ENCODE assay signal across 15 cellular contexts in the genomic region with DNA sequence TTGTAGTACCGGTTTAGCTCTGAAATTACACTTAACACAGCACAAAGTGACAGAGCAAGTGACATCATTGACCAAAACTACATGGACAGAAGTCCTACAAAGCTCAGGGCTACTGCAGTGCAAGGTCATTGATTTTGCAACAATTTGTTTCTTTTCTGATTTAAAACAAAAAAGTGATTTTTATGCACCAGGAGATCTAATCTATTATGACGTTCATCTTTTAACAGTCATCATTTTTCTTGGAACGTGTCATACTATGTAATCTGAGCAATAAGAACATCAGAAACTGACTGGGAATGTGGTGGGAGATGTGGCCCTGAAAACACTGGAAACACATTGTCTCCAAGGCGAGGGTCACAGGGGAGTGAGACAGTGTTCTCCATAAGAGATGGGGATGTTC. TPM values are rescaled to one million over a fixed set of nuclear protein-coding genes. Genes with fewer than 3 reads are reported as not detected.
DNase-seq lines count a peak whose midpoint lies in the region; ATAC-seq, FAIRE-seq and TF ChIP-seq lines count a peak whose summit lies in the region.
"Had no signal": no experiment of that assay in that cellular context is flagged by ENCODE, and none has a peak within 500 bp of the region (broad histone marks: within the 10 kb centered on the region; RNA-seq: fewer than 3 reads in every experiment).

No MANE protein-coding gene starts in this region.

- H3K27me3 ChIP-seq in ACC112 (ENCODE audit: insufficient read depth, low read length): no peaks in the 10 kb centered on the region
- H3K27me3 ChIP-seq in HepG2 (ENCODE audit: control insufficient read depth in 1 of 2, insufficient read depth in 2 of 2, low read length in 2 of 2): no peaks in the 10 kb centered on the region
- H3K27me3 ChIP-seq in Karpas-422 (ENCODE audit: low read length): no peaks in the 10 kb centered on the region

- WGBS in HepG2 (ENCODE audit: low lambda C conversion rate): 4% methylated on average over 4 of the region's 4 CpGs

- no peak for TF ChIP-seq POLR2A in HepG2 (IDR thresholded peaks at IDR 0.05; ENCODE audit: insufficient read depth in 1 of 2, low read depth in 2 of 2, low read length in 2 of 2)

- H3K4me3 ChIP-seq in ACC112 (ENCODE audit: low read depth, low read length) (no peak overlapping the region), choroid plexus epithelial cell (ENCODE audit: low read depth, low read length) (no peak overlapping the region), HepG2 (replicated peaks in 1 of 3; ENCODE audit: insufficient read depth in 1 of 3, low read depth in 2 of 3, low read length in 3 of 3) (no peak overlapping the region), Karpas-422 (ENCODE audit: low read length) (no peak overlapping the region)
- H3K4me3 ChIP-seq: GM12878 had no signal

- TF ChIP-seq CTCF in choroid plexus epithelial cell (conservative IDR thresholded peaks at IDR 0.05; ENCODE audit: low read depth, low read length) (no peak), HepG2 (CRISPR knock-in tag; IDR thresholded peaks at IDR 0.05) (no peak)

- H3K9me3 ChIP-seq in HepG2 (ENCODE audit: low read length) (no peaks in the 10 kb centered on the region), Karpas-422 (ENCODE audit: low read length) (no peaks in the 10 kb centered on the region)
- H3K9me3 ChIP-seq: Caco-2 had no signal

- H3K4me2 ChIP-seq in HepG2 (ENCODE audit: low read depth, low read length) (no peak overlapping the region), Karpas-422 (ENCODE audit: low read depth, low read length, poor library complexity, severe bottlenecking) (no peak overlapping the region)

- H4K20me1 ChIP-seq in HepG2 (ENCODE audit: insufficient read depth, low read length) (no peaks in the 10 kb centered on the region), Karpas-422 (ENCODE audit: insufficient read depth, low read depth, low read length) (no peaks in the 10 kb centered on the region)

- H3K79me2 ChIP-seq in ACC112 (ENCODE audit: control insufficient read depth, insufficient read depth, low read length, unreplicated experiment): no peaks in the 10 kb centered on the region
- H3K79me2 ChIP-seq in HepG2 (ENCODE audit: insufficient read depth, low read length): no peaks in the 10 kb centered on the region
- no peaks in the 10 kb centered on the region for H3K79me2 ChIP-seq in Karpas-422 (ENCODE audit: low read length)

- no peaks in the 10 kb centered on the region for H3K36me3 ChIP-seq in ACC112 (ENCODE audit: insufficient read depth, low read length)
- no peaks in the 10 kb centered on the region for H3K36me3 ChIP-seq in HepG2 (replicated peaks in 1 of 2; ENCODE audit: control insufficient read depth in 1 of 2, insufficient read depth in 2 of 2, low read length in 2 of 2)
- no peaks in the 10 kb centered on the region for H3K36me3 ChIP-seq in Karpas-422 (ENCODE audit: insufficient read depth, low read length)

- TF ChIP-seq EP300 in HepG2 (IDR thresholded peaks at IDR 0.05; ENCODE audit: low read depth in 2 of 2, low read length in 2 of 2) (no peak), HepG2 (CRISPR knock-in tag; IDR thresholded peaks at IDR 0.05; ENCODE audit: borderline replicate concordance) (no peak)

- POLR2A ChIA-PET in HepG2 (lab: Yijun Ruan, JAX): interaction anchor here (1.5 kb wide), 1 partner anchor 17 kb away, joined by 5 read pairs; the partner anchor contains the start of gene ZFAND5

- intact Hi-C loops in HepG2 (cut with micrococcal nuclease; ENCODE audit: unreplicated experiment): no loop called here

- H3K27ac ChIP-seq in ACC112 (ENCODE audit: low read depth, low read length) (peak overlapping the region; percentile 36; the same call in 1 of the 2 replicates), HepG2 (ENCODE audit: extremely low read length, insufficient read depth, low read length) (no peak overlapping the region), Karpas-422 (ENCODE audit: low read length) (no peak overlapping the region)
- H3K27ac ChIP-seq: RWPE1 had no signal

- TF ChIP-seq RAD21 in HepG2 (CRISPR knock-in tag; IDR thresholded peaks at IDR 0.05): no peak

- H3K4me1 ChIP-seq in ACC112 (ENCODE audit: control insufficient read depth, insufficient read depth, low read length, unreplicated experiment): peaks cover 18% of the 10 kb centered on the region
- H3K4me1 ChIP-seq in HepG2 (ENCODE audit: insufficient read depth, low read length): peaks cover 12% of the 10 kb centered on the region; the same call in 1 of the 2 replicates
- H3K4me1 ChIP-seq in Karpas-422 (ENCODE audit: low read length): no peaks in the 10 kb centered on the region
- H3K4me1 ChIP-seq: Caco-2 had no signal

- H3K9ac ChIP-seq in HepG2 (ENCODE audit: insufficient read depth, low read depth, low read length) (no peak overlapping the region), Karpas-422 (ENCODE audit: low read length) (no peak overlapping the region)

- no peak for FAIRE-seq in HepG2 (lab: Jason Lieb, UNC)
- FAIRE-seq: GM12878, H1 had no signal

- DNase-seq in LHCN-M2 (ENCODE audit: low read depth) (peak; percentile 29), choroid plexus epithelial cell (ENCODE audit: low read depth) (peak; percentile 34), HepG2 (ENCODE audit: low spot score) (no peak), NCI-H2196 treated with DMSO at 0.1 percent for 48 hours (lab: John Stamatoyannopoulos, UW; ENCODE audit: unreplicated experiment) (no peak), NCI-H187 treated with DMSO at 0.1 percent for 48 hours (lab: John Stamatoyannopoulos, UW) (no peak), Karpas-422 (no peak)
- DNase-seq: Caco-2, NCI-H1436 treated with DMSO at 0.1 percent for 48 hours, NCI-H226, NCI-H526 treated with DMSO at 0.1 percent for 48 hours had no signal

- CTCF ChIA-PET in HepG2 (lab: Yijun Ruan, JAX; ENCODE audit: low intra/inter-chr PET ratio, low total read pairs): no interaction called here

- BruUV-seq in HepG2 (replicated peaks; lab: Mats Ljungman, UMichigan): no TSS peak

- in situ Hi-C loops in HepG2 (cut with HindIII; ENCODE audit: extremely low pct_ligation_motif_present, low pct_unique_long_range_greater_than_20kb): no loop called here

- no peaks in the 10 kb centered on the region for H3K9me2 ChIP-seq in Karpas-422 (replicated peaks; ENCODE audit: insufficient read depth, low read length)

- ATAC-seq in HepG2: no peak
- ATAC-seq in HG02870 (IDR thresholded peaks at IDR 0.05; ENCODE audit: unreplicated experiment): no peak
- ATAC-seq: GM12878 had no signal

- H2AFZ ChIP-seq in ACC112 (ENCODE audit: low read length, unreplicated experiment): no peak overlapping the region
- H2AFZ ChIP-seq in HepG2 (ENCODE audit: low read length): no peak overlapping the region
- H2AFZ ChIP-seq in Karpas-422 (ENCODE audit: low read length): no peak overlapping the region

TF ChIP-seq in HepG2, 621 proteins besides CTCF, POLR2A, EP300 and RAD21:
- TF ChIP-seq FOXC1 (CRISPR knock-in tag; IDR thresholded peaks at IDR 0.05; ENCODE audit: borderline replicate concordance) (no peak), CREB1 (IDR thresholded peaks at IDR 0.05) (peak; percentile 76), CREB1 (CRISPR knock-in tag; IDR thresholded peaks at IDR 0.05) (no peak)
TF ChIP-seq in HepG2: peak in this region for 1.

RNA-seq across cellular contexts. Expression of gene ZFAND5, which starts 17.4 kb away (rescaled TPM):
- total RNA-seq in LHCN-M2 (2014; rRNA removed): 59.8 and 67.0 TPM in 2 replicates
- polyA plus RNA-seq in LHCN-M2 (2012): 63.3 TPM
- total RNA-seq in HepG2 (2016; rRNA removed; fragmentation: Illumina TruSeq; extraction: Trizol): 41.8 and 60.2 TPM in 2 replicates
- 9.1 and 10.4 TPM in 2 replicates for total RNA-seq in HepG2 (2016; cell fraction: cytosol; rRNA removed; fragmentation: Illumina TruSeq; extraction: Trizol; ENCODE audit: low read depth)
- total RNA-seq in HepG2 (2016; cell fraction: insoluble cytoplasmic fraction; rRNA removed; fragmentation: Illumina TruSeq; extraction: Trizol): 40.5 and 58.0 TPM in 2 replicates
- total RNA-seq in HepG2 (2016; cell fraction: membrane; rRNA removed; fragmentation: Illumina TruSeq; extraction: Trizol): 31.7 and 31.9 TPM in 2 replicates
- 93.9 and 99.5 TPM in 2 replicates for total RNA-seq in HepG2 (2016; cell fraction: nucleus; rRNA removed; fragmentation: Illumina TruSeq; extraction: Trizol)
- 49.1 and 53.4 TPM in 2 replicates for polyA plus RNA-seq in HepG2 (2011; rRNA removed)
- polyA plus RNA-seq in HepG2 (2011; cell fraction: cytosol; rRNA removed): 21.5 and 29.0 TPM in 2 replicates
- 64.8 and 78.1 TPM in 2 replicates for polyA plus RNA-seq in HepG2 (2011; cell fraction: nucleus; rRNA removed)
- polyA plus RNA-seq in HepG2 (2012): 72.3 and 73.7 TPM in 2 replicates
- 7.4 and 8.7 TPM in 2 replicates for polyA plus RNA-seq in HepG2 (2016; cell fraction: cytosol; fragmentation: Illumina TruSeq; extraction: Trizol; ENCODE audit: low read depth)
- 62.9 and 71.0 TPM in 2 replicates for polyA plus RNA-seq in HepG2 (2016; cell fraction: insoluble cytoplasmic fraction; fragmentation: Illumina TruSeq; extraction: Trizol; ENCODE audit: low read depth)
- 16.8 and 17.5 TPM in 2 replicates for polyA plus RNA-seq in HepG2 (2016; cell fraction: membrane; fragmentation: Illumina TruSeq; extraction: Trizol; ENCODE audit: low read depth)
- 130 TPM in 2 replicates for polyA plus RNA-seq in HepG2 (2016; cell fraction: nucleus; fragmentation: Illumina TruSeq; extraction: Trizol; ENCODE audit: insufficient read depth, low read depth)
- polyA minus RNA-seq in HepG2 (2011; rRNA and poly(A)+ RNA removed; ENCODE audit: low replicate concordance): 13.2 and 13.9 TPM in 2 replicates
- polyA minus RNA-seq in HepG2 (2011; cell fraction: cytosol; rRNA and poly(A)+ RNA removed): 32.9 and 49.2 TPM in 2 replicates
- 141 and 188 TPM in 2 replicates for polyA minus RNA-seq in HepG2 (2011; cell fraction: nucleus; rRNA and poly(A)+ RNA removed)
- total RNA-seq in Karpas-422 (2014; rRNA removed; shearing (Covaris generic); ENCODE audit: low replicate concordance): 35.0 and 46.4 TPM in 2 replicates

Comparison
In these comparisons a context has a peak if more than half of its experiments do, and no peak if none do; other contexts are left out.
1. DNase-seq: peak in LHCN-M2 (single experiment) and choroid plexus epithelial cell (single experiment); none in HepG2 (single experiment), NCI-H2196 treated with DMSO at 0.1 percent for 48 hours (single experiment), NCI-H187 treated with DMSO at 0.1 percent for 48 hours (single experiment) and Karpas-422 (single experiment).